Comparison of ENCODE assay signal across 9 cellular contexts in genomic region chr7:137953043-137953691, GRCh38. TPM values are rescaled to one million over a fixed set of nuclear protein-coding genes. Genes with fewer than 3 reads are reported as not detected.
A peak's percentile ranks its signal among the peaks of the same experiment; 100 is the strongest.
DNase-seq lines count a peak whose midpoint lies in the region; ATAC-seq and TF ChIP-seq lines count a peak whose summit lies in the region.
"Had no signal": no experiment of that assay in that cellular context is flagged by ENCODE, and none has a peak within 500 bp of the region (broad histone marks: within the 10 kb centered on the region; RNA-seq: fewer than 3 reads in every experiment).

No MANE protein-coding gene starts in this region.

- H3K4me1 Mint-ChIP-seq in Caco-2 (ENCODE audit: low read depth, unreplicated experiment): peaks cover 78% of the 10 kb centered on the region
- peaks cover 24% of the 10 kb centered on the region for H3K4me1 Mint-ChIP-seq in T-helper 17 cell

- H3K9me3 ChIP-seq in Caco-2: no peaks in the 10 kb centered on the region
- H3K9me3 ChIP-seq in esophagus (ENCODE audit: control insufficient read depth in 2 of 2, insufficient read depth in 1 of 2, low read depth in 1 of 2, low read length in 1 of 2): no peaks in the 10 kb centered on the region
- no peaks in the 10 kb centered on the region for H3K9me3 ChIP-seq in parathyroid adenoma (ENCODE audit: control insufficient read depth, low read length)
- no peaks in the 10 kb centered on the region for H3K9me3 ChIP-seq in T-helper 17 cell (ENCODE audit: control insufficient read depth, low read length, poor library complexity, severe bottlenecking)

- no peak overlapping the region for H2AFZ ChIP-seq in parathyroid adenoma

- H3K9me3 Mint-ChIP-seq in Caco-2 (ENCODE audit: unreplicated experiment): no peaks in the 10 kb centered on the region
- H3K9me3 Mint-ChIP-seq: activated T-cell treated with anti-CD3 and anti-CD28 coated beads, Interleukin-2, amount 50 U/mL, for 24 hours had no signal

- H3K27me3 ChIP-seq in Caco-2 (replicated peaks; ENCODE audit: control insufficient read depth, insufficient read depth, low read length): no peaks in the 10 kb centered on the region
- H3K27me3 ChIP-seq in esophagus (ENCODE audit: control insufficient read depth in 1 of 2, insufficient read depth in 2 of 2, low read length in 2 of 2): no peaks in the 10 kb centered on the region
- H3K27me3 ChIP-seq in parathyroid adenoma (ENCODE audit: control insufficient read depth, insufficient read depth, low read length): no peaks in the 10 kb centered on the region

- POLR2A ChIA-PET in Caco-2 (lab: Charles Lee): interaction anchor here (1.0 to 2.4 kb wide), 5 partner anchors 10 to 49 kb away, joined by 3 to 9 read pairs (median 6); partner anchors contain the start of gene CREB3L2

- H3K36me3 ChIP-seq in Caco-2 (ENCODE audit: control insufficient read depth, insufficient read depth, low read length) (0 out of 2 replicates have a peak, but pooled peaks cover 1% of the 10 kb centered on the region), esophagus (ENCODE audit: control insufficient read depth in 2 of 2, insufficient read depth in 2 of 2, low read length in 1 of 2) (no peaks in the 10 kb centered on the region), parathyroid adenoma (ENCODE audit: control insufficient read depth, insufficient read depth, low read length) (no peaks in the 10 kb centered on the region)

- TSS peak; percentile 18 for BruUV-seq in Caco-2 (replicated peaks; lab: Mats Ljungman, UMichigan)

- H3K79me2 ChIP-seq in parathyroid adenoma: peaks cover 42% of the 10 kb centered on the region

- in situ Hi-C loops in GM13976 (cut with MboI; ENCODE audit: low sequenced_read_pairs, unreplicated experiment): no loop called here

- no peak for DNase-seq in Caco-2
- DNase-seq in NCI-H82 treated with DMSO at 0.1 percent for 48 hours (lab: John Stamatoyannopoulos, UW; ENCODE audit: unreplicated experiment): peak; percentile 83
- no peak for DNase-seq in DMS 273 treated with DMSO at 0.1 percent for 48 hours (lab: John Stamatoyannopoulos, UW)
- no peak for DNase-seq in T-helper 17 cell
- DNase-seq in NOMO-1 (lab: John Stamatoyannopoulos, UW; ENCODE audit: unreplicated experiment in 2 of 2): no peak
- no peak for DNase-seq in GM13976 (ENCODE audit: low spot score)
- DNase-seq: activated T-cell treated with anti-CD3 and anti-CD28 coated beads, Interleukin-2, amount 50 U/mL, for 24 hours had no signal

- peak overlapping the region; percentile 46 for H3K4me2 ChIP-seq in parathyroid adenoma (ENCODE audit: low read length)

- CTCF ChIA-PET in Caco-2 (lab: Charles Lee): interaction anchor here (1.0 to 1.6 kb wide), 2 partner anchors 39 to 49 kb away, joined by 5 to 7 read pairs; partner anchors contain the start of gene CREB3L2

- no peak for TF ChIP-seq CTCF in Caco-2 (IDR thresholded peaks at IDR 0.05; ENCODE audit: insufficient read depth in 1 of 2, low read depth in 1 of 2, low read length in 1 of 2, severe bottlenecking in 1 of 2, unreplicated experiment in 1 of 2)
- TF ChIP-seq CTCF in parathyroid adenoma (IDR thresholded peaks at IDR 0.05): no peak
- no peak for TF ChIP-seq CTCF in GM13976 (IDR thresholded peaks at IDR 0.05; ENCODE audit: borderline replicate concordance, control extremely low read depth, extremely low read depth, insufficient read depth, missing control alignments)

- peak overlapping the region; percentile 41 to 81 for H3K27ac ChIP-seq in esophagus (ENCODE audit: low read depth in 2 of 2, low read length in 1 of 2)
- peak overlapping the region; percentile 78 for H3K27ac ChIP-seq in parathyroid adenoma

- WGBS in esophagus, 2 donors: 52 to 56% methylated on average over 8 of the region's 8 CpGs

- H3K4me1 ChIP-seq in Caco-2: peaks cover 97% of the 10 kb centered on the region
- H3K4me1 ChIP-seq in esophagus (ENCODE audit: control insufficient read depth in 2 of 2, insufficient read depth in 2 of 2, low read length in 1 of 2): peaks cover 0 to 3% of the 10 kb centered on the region in 2 donors
- H3K4me1 ChIP-seq in parathyroid adenoma: peaks cover 64% of the 10 kb centered on the region

- H3K27me3 Mint-ChIP-seq in Caco-2 (ENCODE audit: insufficient read depth, unreplicated experiment): no peaks in the 10 kb centered on the region
- H3K27me3 Mint-ChIP-seq in T-helper 17 cell: no peaks in the 10 kb centered on the region
- H3K27me3 Mint-ChIP-seq: activated T-cell treated with anti-CD3 and anti-CD28 coated beads, Interleukin-2, amount 50 U/mL, for 24 hours had no signal

- H3K4me3 Mint-ChIP-seq in Caco-2 (ENCODE audit: unreplicated experiment): peak overlapping the region; percentile 56
- no peak overlapping the region for H3K4me3 Mint-ChIP-seq in T-helper 17 cell
- H3K4me3 Mint-ChIP-seq: activated T-cell treated with anti-CD3 and anti-CD28 coated beads, Interleukin-2, amount 50 U/mL, for 24 hours had no signal

- H3K4me3 ChIP-seq in Caco-2 (ENCODE audit: low read depth, low read length) (no peak overlapping the region), esophagus (ENCODE audit: low read depth in 1 of 2, low read length in 2 of 2) (no peak overlapping the region), parathyroid adenoma (ENCODE audit: low read depth, low read length) (no peak overlapping the region)

- ATAC-seq in T-helper 17 cell: no peak

- intact Hi-C loops in Caco-2 (cut with micrococcal nuclease; ENCODE audit: unreplicated experiment): loop anchor here (5.0 kb wide), 2 partner anchors 36 to 444 kb away; no protein-coding TSS in a partner anchor

- H3K36me3 Mint-ChIP-seq in Caco-2 (ENCODE audit: insufficient read depth, unreplicated experiment): peaks cover 44% of the 10 kb centered on the region
- peaks cover 6% of the 10 kb centered on the region for H3K36me3 Mint-ChIP-seq in T-helper 17 cell (ENCODE audit: low read depth)

- H3K9ac ChIP-seq in parathyroid adenoma: no peak overlapping the region

- H3K27ac Mint-ChIP-seq in Caco-2 (ENCODE audit: unreplicated experiment) (peak overlapping the region; percentile 85), T-helper 17 cell (no peak overlapping the region)
- H3K27ac Mint-ChIP-seq: activated T-cell treated with anti-CD3 and anti-CD28 coated beads, Interleukin-2, amount 50 U/mL, for 24 hours had no signal

RNA-seq across cellular contexts. Expression of gene CREB3L2, which starts 48.7 kb away (rescaled TPM):
- 106 and 123 TPM in 2 replicates for total RNA-seq in Caco-2 (2022)
- 1 to 10 TPM; 4.9 to 7.3 TPM for polyA plus RNA-seq in esophagus
- total RNA-seq in T-helper 17 cell: 10 to 100 TPM; 32.9 to 33.6 TPM
